25 cellular contexts compared by ENCODE assay signal in genomic region chr4:107970063-107970798, GRCh38.
"Had no signal": no experiment of that assay in that cellular context is flagged by ENCODE, and none has a peak within 500 bp of the region (broad histone marks: within the 10 kb centered on the region; RNA-seq: fewer than 3 reads in every experiment).

No MANE protein-coding gene starts in this region.

- H3K27me3 ChIP-seq: foreskin keratinocyte, gastroesophageal sphincter, heart right ventricle, left lung, neutrophil, pancreas, right lobe of liver, tibial artery, upper lobe of right lung, uterus had no signal

- H3K9me3 ChIP-seq: gastroesophageal sphincter, neutrophil, pancreas, right lobe of liver, tibial artery, upper lobe of right lung, uterus had no signal

- H3K4me3 ChIP-seq: gastroesophageal sphincter, heart right ventricle, left lung, pancreas, right lobe of liver, tibial artery, upper lobe of right lung, uterus had no signal

- ATAC-seq: esophagus mucosa; foreskin keratinocyte; gastroesophageal sphincter; heart right ventricle; left cardiac atrium; left lung; naive thymus-derived CD8-positive, alpha-beta T cell; pancreas; right lobe of liver; stimulated activated naive B cell treated with anti-CD40 and anti-IgM and Interleukin-4, amounts not matched to agents 10 μg/mL and 1 μg/mL and 100 μg/mL, for 72 hours; upper lobe of right lung had no signal

- H3K4me3 Mint-ChIP-seq: endodermal cell; naive thymus-derived CD8-positive, alpha-beta T cell; nephron progenitor cell; stimulated activated naive B cell treated with anti-CD40 and anti-IgM and Interleukin-4, amounts not matched to agents 10 μg/mL and 1 μg/mL and 100 μg/mL, for 72 hours; stimulated activated naive CD8-positive, alpha-beta T cell treated with anti-CD3 and anti-CD28 coated beads, Interleukin-15, Interleukin-2, amounts not matched to agents 100 ng/mL and 50 ng/mL, for 24 hours had no signal

- H3K36me3 ChIP-seq: gastroesophageal sphincter, heart right ventricle, left lung, neutrophil, pancreas, right lobe of liver, tibial artery, upper lobe of right lung, uterus had no signal

- H3K4me1 Mint-ChIP-seq: endodermal cell, nephron progenitor cell had no signal

- H3K27me3 Mint-ChIP-seq: progenitor cell of endocrine pancreas; stimulated activated naive B cell treated with anti-CD40 and anti-IgM and Interleukin-4, amounts not matched to agents 10 μg/mL and 1 μg/mL and 100 μg/mL, for 72 hours had no signal

- H3K4me1 ChIP-seq: foreskin keratinocyte, gastroesophageal sphincter, heart right ventricle, left lung, pancreas, right lobe of liver, tibial artery, upper lobe of right lung, uterus had no signal

- H3K27ac Mint-ChIP-seq: endodermal cell; naive thymus-derived CD8-positive, alpha-beta T cell; nephron progenitor cell; progenitor cell of endocrine pancreas; stimulated activated naive B cell treated with anti-CD40 and anti-IgM and Interleukin-4, amounts not matched to agents 10 μg/mL and 1 μg/mL and 100 μg/mL, for 72 hours; stimulated activated naive CD8-positive, alpha-beta T cell treated with anti-CD3 and anti-CD28 coated beads, Interleukin-15, Interleukin-2, amounts not matched to agents 100 ng/mL and 50 ng/mL, for 24 hours had no signal

- DNase-seq: cerebellar nuclear complex; effector CD8-positive, alpha-beta T cell; endodermal cell; foreskin keratinocyte; glutamatergic neuron; heart right ventricle; left cardiac atrium; left lung; naive thymus-derived CD8-positive, alpha-beta T cell; nephron progenitor cell; pancreas; right lobe of liver; small intestine; stimulated activated CD4-positive, alpha-beta T cell treated with anti-CD3 and anti-CD28 coated beads, Interleukin-15, amount 100 ng/mL, for 24 hours; stimulated activated CD4-positive, alpha-beta T cell treated with anti-CD3 and anti-CD28 coated beads, Interleukin-2, amount 100 ng/mL, for 48 hours; stimulated activated naive B cell treated with anti-CD40 and anti-IgM and Interleukin-4, amounts not matched to agents 10 μg/mL and 1 μg/mL and 100 μg/mL, for 72 hours; tibial artery; upper lobe of right lung; uterus had no signal

- H3K27ac ChIP-seq: epithelial cell of prostate, foreskin keratinocyte, gastroesophageal sphincter, heart right ventricle, left lung, neutrophil, pancreas, right lobe of liver, tibial artery, upper lobe of right lung, uterus had no signal

- H3K9me3 Mint-ChIP-seq: endodermal cell, nephron progenitor cell had no signal
